ENCODE assay signal across 6 cellular contexts in the genomic region with DNA sequence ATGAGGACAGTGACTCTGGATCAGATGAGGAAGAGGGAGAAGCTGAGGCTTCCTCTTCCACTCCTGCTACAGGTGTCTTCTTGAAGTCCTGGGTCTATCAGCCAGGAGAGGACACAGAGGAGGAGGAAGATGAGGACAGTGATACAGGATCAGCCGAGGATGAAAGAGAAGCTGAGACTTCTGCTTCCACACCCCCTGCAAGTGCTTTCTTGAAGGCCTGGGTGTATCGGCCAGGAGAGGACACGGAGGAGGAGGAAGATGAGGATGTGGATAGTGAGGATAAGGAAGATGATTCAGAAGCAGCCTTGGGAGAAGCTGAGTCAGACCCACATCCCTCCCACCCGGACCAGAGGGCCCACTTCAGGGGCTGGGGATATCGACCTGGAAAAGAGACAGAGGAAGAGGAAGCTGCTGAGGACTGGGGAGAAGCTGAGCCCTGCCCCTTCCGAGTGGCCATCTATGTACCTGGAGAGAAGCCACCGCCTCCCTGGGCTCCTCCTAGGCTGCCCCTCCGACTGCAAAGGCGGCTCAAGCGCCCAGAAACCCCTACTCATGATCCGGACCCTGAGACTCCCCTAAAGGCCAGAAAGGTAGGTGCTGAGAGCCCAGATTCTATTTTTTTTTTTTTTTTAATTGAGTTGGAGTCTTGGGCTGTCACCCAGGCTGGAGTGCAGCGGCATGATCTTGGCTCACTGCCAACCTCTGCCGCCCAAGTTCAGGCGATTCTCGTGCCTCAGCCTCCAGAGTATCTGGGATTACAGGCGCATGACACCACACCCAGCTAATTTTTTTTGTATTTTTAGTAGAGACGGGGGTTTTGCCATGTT. TPM values are rescaled to one million over a fixed set of nuclear protein-coding genes. Genes with fewer than 3 reads are reported as not detected.
DNase-seq lines count a peak whose midpoint lies in the region; TF ChIP-seq lines count a peak whose summit lies in the region.

No MANE protein-coding gene starts in this region.

- H3K36me3 ChIP-seq in iPS-15b (ENCODE audit: control insufficient read depth, insufficient read depth, low read length) = peaks cover 24% of the 10 kb centered on the region
- H3K36me3 ChIP-seq in uterus = no peaks in the 10 kb centered on the region

- intact Hi-C loops in uterus (cut with DNase I; ENCODE audit: low total_unique reads) = no loop called here

- H3K4me3 ChIP-seq in iPS-15b (ENCODE audit: low read depth, low read length) = peak overlapping the region; percentile 27
- peak overlapping the region; percentile 95 to 100 for H3K4me3 ChIP-seq in uterus

- H3K9ac ChIP-seq in iPS-15b (ENCODE audit: low read depth, low read length) = peak overlapping the region; percentile 47

- H3K27ac ChIP-seq in uterus = peak overlapping the region; percentile 100

- peak; percentile 22 for DNase-seq in NCI-H2227 (lab: John Stamatoyannopoulos, UW; ENCODE audit: unreplicated experiment)
- DNase-seq in NCI-H2227 treated with DMSO at 0.1 percent for 48 hours (lab: John Stamatoyannopoulos, UW) = no peak
- peak; percentile 28 for DNase-seq in UCSD-AML1 (lab: John Stamatoyannopoulos, UW; ENCODE audit: unreplicated experiment)
- peak; percentile 47 to 49 for DNase-seq in uterus
- DNase-seq in hippocampal formation (lab: John Stamatoyannopoulos, UW) = no peak

- H3K4me1 ChIP-seq in iPS-15b (ENCODE audit: control insufficient read depth, insufficient read depth, low read length) (peaks cover 2% of the 10 kb centered on the region), uterus (peaks cover 6 to 8% of the 10 kb centered on the region in 2 donors)

- TF ChIP-seq POLR2A in uterus (IDR thresholded peaks at IDR 0.05) = no peak

- H3K9me3 ChIP-seq in iPS-15b (ENCODE audit: control insufficient read depth, insufficient read depth, low read length) = no peaks in the 10 kb centered on the region
- H3K9me3 ChIP-seq in uterus = no peaks in the 10 kb centered on the region

- TF ChIP-seq CTCF in uterus (IDR thresholded peaks at IDR 0.05) = no peak

- H3K27me3 ChIP-seq in iPS-15b (ENCODE audit: control insufficient read depth, insufficient read depth, low read length) = no peaks in the 10 kb centered on the region
- H3K27me3 ChIP-seq in uterus = no peaks in the 10 kb centered on the region

RNA-seq across cellular contexts. Expression of gene PPP1R15A, which starts 2.3 kb away (rescaled TPM):
- 10 to 100 TPM; 28.6 to 53.0 (median 30.9) TPM for total RNA-seq in uterus

RNA-seq across cellular contexts. Expression of gene PLEKHA4, which starts 6.1 kb away (rescaled TPM):
- total RNA-seq in uterus = 10 to 100 TPM in 2 of 4 donors, 1 to 10 TPM in 2; 1.3 to 60.4 (median 10.4) TPM

RNA-seq across cellular contexts. Expression of gene TULP2, which starts 24.0 kb away (rescaled TPM):
- total RNA-seq in uterus = under 1 TPM in 2 of 4 donors, not detected in 2; 0.14 to 0.70 TPM

RNA-seq across cellular contexts. Expression of gene NUCB1, which starts 25.6 kb away (rescaled TPM):
- 100 to 1,000 TPM in 3 of 4 donors, 10 to 100 TPM in 1; 98.5 to 211 (median 173) TPM for total RNA-seq in uterus

RNA-seq across cellular contexts. Expression of gene HSD17B14, which starts 38.2 kb away (rescaled TPM):
- 10 to 100 TPM in 1 of 4 donors, 1 to 10 TPM in 3; 5.6 to 31.9 (median 8.7) TPM for total RNA-seq in uterus

Comparison
In these comparisons a context has a peak if more than half of its experiments do, and no peak if none do; other contexts are left out.
1. DNase-seq: peak in NCI-H2227 (single experiment), UCSD-AML1 (single experiment) and uterus (2 of 2); none in NCI-H2227 treated with DMSO at 0.1 percent for 48 hours (single experiment) and hippocampal formation (0 of 2).